Comparison of ENCODE assay signal across 2 cellular contexts in the genomic region with DNA sequence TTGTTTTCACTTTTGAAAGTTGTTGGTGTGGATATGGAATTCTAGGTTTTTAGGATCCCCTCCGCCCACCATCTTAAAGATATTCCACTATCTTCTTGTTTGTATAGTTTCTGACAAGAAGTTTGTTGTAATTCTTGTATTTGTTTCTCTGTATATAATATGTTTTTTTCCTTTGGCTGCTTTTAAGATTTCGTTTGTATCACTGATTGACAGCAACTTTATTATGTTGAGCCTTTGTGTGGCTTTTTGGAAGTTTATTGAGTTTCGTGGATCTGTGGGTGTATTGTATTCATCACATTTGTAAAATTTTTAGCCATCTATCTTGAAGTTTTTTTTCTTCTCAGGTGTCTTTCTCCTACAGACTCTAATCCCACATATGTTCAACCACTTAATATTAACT.
TF ChIP-seq lines count a peak whose summit lies in the region.

No MANE protein-coding gene starts in this region.

TF ChIP-seq in HepG2, 621 proteins besides CTCF, POLR2A, EP300 and RAD21:
- TF ChIP-seq HDAC2 (CRISPR knock-in tag; IDR thresholded peaks at IDR 0.05) (no peak), SRY (CRISPR knock-in tag; IDR thresholded peaks at IDR 0.05) (no peak), ZBTB8A (CRISPR knock-in tag; IDR thresholded peaks at IDR 0.05; ENCODE audit: borderline replicate concordance, low read depth) (no peak), ZNF570 (CRISPR knock-in tag; IDR thresholded peaks at IDR 0.05; ENCODE audit: borderline replicate concordance) (no peak), MXD4 (CRISPR knock-in tag; IDR thresholded peaks at IDR 0.05) (no peak), ZNF317 (CRISPR knock-in tag; IDR thresholded peaks at IDR 0.05) (peak; percentile 92), ASH2L (IDR thresholded peaks at IDR 0.05; ENCODE audit: insufficient read length, low read depth, low read length) (no peak)

TF ChIP-seq in IMR-90, 13 proteins besides CTCF, POLR2A, EP300 and RAD21:
- no peak for TF ChIP-seq RFX5 (IDR thresholded peaks at IDR 0.05; ENCODE audit: low read depth, low read length)
- no peak for TF ChIP-seq FOS (IDR thresholded peaks at IDR 0.05; ENCODE audit: low read depth, low read length)
- TF ChIP-seq, protein P1, sequence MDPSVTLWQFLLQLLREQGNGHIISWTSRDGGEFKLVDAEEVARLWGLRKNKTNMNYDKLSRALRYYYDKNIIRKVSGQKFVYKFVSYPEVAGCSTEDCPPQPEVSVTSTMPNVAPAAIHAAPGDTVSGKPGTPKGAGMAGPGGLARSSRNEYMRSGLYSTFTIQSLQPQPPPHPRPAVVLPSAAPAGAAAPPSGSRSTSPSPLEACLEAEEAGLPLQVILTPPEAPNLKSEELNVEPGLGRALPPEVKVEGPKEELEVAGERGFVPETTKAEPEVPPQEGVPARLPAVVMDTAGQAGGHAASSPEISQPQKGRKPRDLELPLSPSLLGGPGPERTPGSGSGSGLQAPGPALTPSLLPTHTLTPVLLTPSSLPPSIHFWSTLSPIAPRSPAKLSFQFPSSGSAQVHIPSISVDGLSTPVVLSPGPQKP (IDR thresholded peaks at IDR 0.05; ENCODE audit: borderline replicate concordance, low read depth, low read length) = no peak
- TF ChIP-seq MXI1 (IDR thresholded peaks at IDR 0.05; ENCODE audit: borderline replicate concordance, low read depth, low read length) = no peak
- TF ChIP-seq, protein P2, sequence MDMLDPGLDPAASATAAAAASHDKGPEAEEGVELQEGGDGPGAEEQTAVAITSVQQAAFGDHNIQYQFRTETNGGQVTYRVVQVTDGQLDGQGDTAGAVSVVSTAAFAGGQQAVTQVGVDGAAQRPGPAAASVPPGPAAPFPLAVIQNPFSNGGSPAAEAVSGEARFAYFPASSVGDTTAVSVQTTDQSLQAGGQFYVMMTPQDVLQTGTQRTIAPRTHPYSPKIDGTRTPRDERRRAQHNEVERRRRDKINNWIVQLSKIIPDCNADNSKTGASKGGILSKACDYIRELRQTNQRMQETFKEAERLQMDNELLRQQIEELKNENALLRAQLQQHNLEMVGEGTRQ (IDR thresholded peaks at IDR 0.05; ENCODE audit: low read depth, low read length) = no peak
- TF ChIP-seq CHD1 (IDR thresholded peaks at IDR 0.05; ENCODE audit: low read depth, low read length) = no peak
- TF ChIP-seq NFE2L2 (IDR thresholded peaks at IDR 0.05; ENCODE audit: low read depth, low read length) = no peak
- no peak for TF ChIP-seq MAZ (IDR thresholded peaks at IDR 0.05; ENCODE audit: borderline replicate concordance, low read depth, low read length)
- TF ChIP-seq CEBPB (IDR thresholded peaks at IDR 0.05; ENCODE audit: low read depth, low read length) = no peak
